Comparison of ENCODE assay signal across 1 cellular context in the genomic region with DNA sequence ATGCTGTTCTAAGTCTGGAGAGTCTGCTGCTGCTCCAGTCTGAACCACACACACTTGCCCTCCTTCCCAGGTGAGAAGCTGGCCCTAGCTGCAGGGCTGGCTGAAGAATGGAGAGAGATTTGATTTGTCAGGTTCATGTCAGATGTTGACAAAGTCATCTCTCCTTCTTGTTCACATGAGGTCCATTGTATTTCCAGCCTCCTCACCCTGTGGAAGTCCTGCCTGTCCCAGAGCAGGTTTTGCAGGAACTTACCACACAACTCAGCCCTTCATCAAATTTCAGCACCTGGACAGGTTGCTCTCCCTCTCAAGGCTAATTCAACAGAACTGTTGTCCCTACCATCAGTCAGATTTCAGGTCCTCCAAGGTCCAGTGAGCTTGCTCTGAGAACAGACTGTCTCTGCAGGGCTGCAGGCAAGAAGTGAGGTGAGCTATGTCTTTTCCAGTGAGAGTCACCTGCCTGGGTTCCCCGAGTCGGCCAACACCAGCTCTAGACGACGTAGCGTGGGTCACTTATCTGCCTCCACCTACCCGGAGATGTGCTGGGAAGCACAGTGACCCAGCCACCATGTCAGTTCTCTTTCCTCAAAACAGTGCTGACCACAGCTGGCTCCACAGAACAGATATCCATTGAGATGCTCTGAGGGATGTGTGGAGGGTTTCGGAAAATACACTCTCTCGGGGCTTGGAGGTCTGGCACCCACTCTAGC.
TF ChIP-seq lines count a peak whose summit lies in the region.

No MANE protein-coding gene starts in this region.

TF ChIP-seq in HepG2, 621 proteins besides CTCF, POLR2A, EP300 and RAD21:
- no peak for TF ChIP-seq RBM39 (IDR thresholded peaks at IDR 0.05; ENCODE audit: low read depth, low read length, poor library complexity, severe bottlenecking)
- TF ChIP-seq, protein P1, sequence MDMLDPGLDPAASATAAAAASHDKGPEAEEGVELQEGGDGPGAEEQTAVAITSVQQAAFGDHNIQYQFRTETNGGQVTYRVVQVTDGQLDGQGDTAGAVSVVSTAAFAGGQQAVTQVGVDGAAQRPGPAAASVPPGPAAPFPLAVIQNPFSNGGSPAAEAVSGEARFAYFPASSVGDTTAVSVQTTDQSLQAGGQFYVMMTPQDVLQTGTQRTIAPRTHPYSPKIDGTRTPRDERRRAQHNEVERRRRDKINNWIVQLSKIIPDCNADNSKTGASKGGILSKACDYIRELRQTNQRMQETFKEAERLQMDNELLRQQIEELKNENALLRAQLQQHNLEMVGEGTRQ (IDR thresholded peaks at IDR 0.05; ENCODE audit: low read depth, low read length), result peak; percentile 8; the same call in 1 of the 2 replicates
- TF ChIP-seq, protein P1 (CRISPR knock-in tag; IDR thresholded peaks at IDR 0.05; ENCODE audit: borderline replicate concordance), result no peak
